ENCODE assay signal across 9 cellular contexts in the genomic region with DNA sequence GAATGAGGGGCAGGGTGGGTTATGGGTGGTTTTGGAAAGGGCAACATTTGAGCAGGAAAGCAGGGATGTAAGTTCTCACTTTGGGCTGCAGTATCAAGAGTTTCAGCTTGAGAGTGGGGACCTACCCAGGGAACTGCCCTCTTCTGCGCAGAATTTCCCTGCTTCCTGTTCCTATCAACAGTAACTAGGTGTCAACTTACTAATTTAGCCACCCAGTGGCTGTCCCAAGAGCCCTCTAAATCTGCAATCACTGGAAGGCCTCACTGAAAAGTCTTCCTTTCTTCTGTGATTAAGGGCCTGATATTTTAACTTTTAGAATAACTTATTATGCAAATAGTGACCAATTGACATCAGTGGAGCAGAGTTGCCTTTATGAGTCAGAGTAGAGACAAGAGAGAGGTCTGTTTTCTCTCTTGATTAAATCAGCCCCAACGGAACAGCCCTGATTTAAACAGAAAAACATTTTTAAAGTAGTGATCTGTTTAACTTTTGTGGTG.
DNase-seq lines count a peak whose midpoint lies in the region; ATAC-seq and TF ChIP-seq lines count a peak whose summit lies in the region.
"Had no signal": no experiment of that assay in that cellular context is flagged by ENCODE, and none has a peak within 500 bp of the region (broad histone marks: within the 10 kb centered on the region; RNA-seq: fewer than 3 reads in every experiment).

No MANE protein-coding gene starts in this region.

- peak; percentile 99 for DNase-seq in COLO829 (ENCODE audit: low spot score)
- no peak for DNase-seq in activated CD4-positive, alpha-beta memory T cell treated with anti-CD3 and anti-CD28 coated beads, Interleukin-2, amount 10 ng/mL, durations not matched to agents 7 days and 5 days
- DNase-seq in natural killer cell treated with Interleukin-12 subunit alpha and Interleukin-12 subunit beta and Interleukin-15 and Interleukin-18, amount 100 ng/mL, for 72 hours (ENCODE audit: low spot score): peak; percentile 86
- DNase-seq in esophagus muscularis mucosa (ENCODE audit: extremely low spot score): no peak
- DNase-seq in SHP77 treated with DMSO at 0.1 percent for 48 hours (lab: John Stamatoyannopoulos, UW): no peak
- DNase-seq in middle frontal gyrus (ENCODE audit: extremely low spot score, low spot score): no peak

- H3K36me3 Mint-ChIP-seq in activated CD4-positive, alpha-beta memory T cell treated with anti-CD3 and anti-CD28 coated beads, Interleukin-2, amount 10 ng/mL, durations not matched to agents 7 days and 5 days (ENCODE audit: low read depth): no peaks in the 10 kb centered on the region
- H3K36me3 Mint-ChIP-seq in natural killer cell treated with Interleukin-12 subunit alpha and Interleukin-12 subunit beta and Interleukin-15 and Interleukin-18, amount 100 ng/mL, for 72 hours: peaks cover 4% of the 10 kb centered on the region

- intact Hi-C loops in esophagus muscularis mucosa (cut with DNase I): no loop called here

- H3K4me1 Mint-ChIP-seq in activated CD4-positive, alpha-beta memory T cell treated with anti-CD3 and anti-CD28 coated beads, Interleukin-2, amount 10 ng/mL, durations not matched to agents 7 days and 5 days: peaks cover 86% of the 10 kb centered on the region
- H3K4me1 Mint-ChIP-seq in natural killer cell treated with Interleukin-12 subunit alpha and Interleukin-12 subunit beta and Interleukin-15 and Interleukin-18, amount 100 ng/mL, for 72 hours (ENCODE audit: low read depth in 2 of 2): peaks cover 52 to 73% of the 10 kb centered on the region in 2 donors

- H3K36me3 ChIP-seq in esophagus muscularis mucosa: no peaks in the 10 kb centered on the region

- no peaks in the 10 kb centered on the region for H3K27me3 Mint-ChIP-seq in activated CD4-positive, alpha-beta memory T cell treated with anti-CD3 and anti-CD28 coated beads, Interleukin-2, amount 10 ng/mL, durations not matched to agents 7 days and 5 days
- no peaks in the 10 kb centered on the region for H3K27me3 Mint-ChIP-seq in natural killer cell treated with Interleukin-12 subunit alpha and Interleukin-12 subunit beta and Interleukin-15 and Interleukin-18, amount 100 ng/mL, for 72 hours

- no peaks in the 10 kb centered on the region for H3K9me3 ChIP-seq in esophagus muscularis mucosa

- no peak for TF ChIP-seq POLR2A in esophagus muscularis mucosa (IDR thresholded peaks at IDR 0.05; ENCODE audit: low read depth)

- TF ChIP-seq EP300 in esophagus muscularis mucosa (IDR thresholded peaks at IDR 0.05): no peak

- CTCF ChIA-PET in activated CD4-positive, alpha-beta memory T cell treated with anti-CD3 and anti-CD28 coated beads, Interleukin-2, amount 10 ng/mL, durations not matched to agents 7 days and 5 days (lab: Charles Lee): interaction anchor here (1.0 to 6.0 kb wide), 11 partner anchors 10 to 119 kb away, joined by 3 to 87 read pairs (median 10); a partner anchor contains a TSS

- H3K27ac Mint-ChIP-seq in activated CD4-positive, alpha-beta memory T cell treated with anti-CD3 and anti-CD28 coated beads, Interleukin-2, amount 10 ng/mL, durations not matched to agents 7 days and 5 days: peak overlapping the region; percentile 74
- H3K27ac Mint-ChIP-seq in natural killer cell treated with Interleukin-12 subunit alpha and Interleukin-12 subunit beta and Interleukin-15 and Interleukin-18, amount 100 ng/mL, for 72 hours: peak overlapping the region; percentile 93 to 94

- ATAC-seq in GM19372 (IDR thresholded peaks at IDR 0.05; ENCODE audit: low read depth, unreplicated experiment) (peak; percentile 74), HG03280 (IDR thresholded peaks at IDR 0.05; ENCODE audit: unreplicated experiment) (peak; percentile 63)
- ATAC-seq in natural killer cell treated with Interleukin-12 subunit alpha and Interleukin-12 subunit beta and Interleukin-15 and Interleukin-18, amount 100 ng/mL, for 72 hours: peak; percentile 75 to 91

- peaks cover 0 to 10% (median 0%) of the 10 kb centered on the region in 4 donors for H3K4me1 ChIP-seq in esophagus muscularis mucosa

- no peaks in the 10 kb centered on the region for H3K27me3 ChIP-seq in esophagus muscularis mucosa

- no peak overlapping the region for H3K4me3 ChIP-seq in esophagus muscularis mucosa

- H3K27ac ChIP-seq in esophagus muscularis mucosa (replicated peaks in 1 of 4): no peak overlapping the region
- H3K27ac ChIP-seq: KMS-11 had no signal

- no peaks in the 10 kb centered on the region for H3K9me3 Mint-ChIP-seq in activated CD4-positive, alpha-beta memory T cell treated with anti-CD3 and anti-CD28 coated beads, Interleukin-2, amount 10 ng/mL, durations not matched to agents 7 days and 5 days
- H3K9me3 Mint-ChIP-seq in natural killer cell treated with Interleukin-12 subunit alpha and Interleukin-12 subunit beta and Interleukin-15 and Interleukin-18, amount 100 ng/mL, for 72 hours: peaks cover 9% of the 10 kb centered on the region

- H3K4me3 Mint-ChIP-seq in activated CD4-positive, alpha-beta memory T cell treated with anti-CD3 and anti-CD28 coated beads, Interleukin-2, amount 10 ng/mL, durations not matched to agents 7 days and 5 days: no peak overlapping the region
- peak overlapping the region; percentile 62 for H3K4me3 Mint-ChIP-seq in natural killer cell treated with Interleukin-12 subunit alpha and Interleukin-12 subunit beta and Interleukin-15 and Interleukin-18, amount 100 ng/mL, for 72 hours

- WGBS in esophagus muscularis mucosa: 61% methylated on average over 2 of the region's 2 CpGs

- POLR2A ChIA-PET in activated CD4-positive, alpha-beta memory T cell treated with anti-CD3 and anti-CD28 coated beads, Interleukin-2, amount 10 ng/mL, durations not matched to agents 7 days and 5 days (lab: Charles Lee): interaction anchor here (0.6 to 7.8 kb wide), 9 partner anchors 12 to 278 kb away, joined by 3 to 96 read pairs (median 6); a partner anchor contains a TSS

- TF ChIP-seq CTCF in esophagus muscularis mucosa (IDR thresholded peaks at IDR 0.05): no peak

Comparison
In these comparisons a context has a peak if more than half of its experiments do, and no peak if none do; other contexts are left out.
1. DNase-seq: peak in COLO829 (single experiment) and natural killer cell treated with Interleukin-12 subunit alpha and Interleukin-12 subunit beta and Interleukin-15 and Interleukin-18, amount 100 ng/mL, for 72 hours (single experiment); none in activated CD4-positive, alpha-beta memory T cell treated with anti-CD3 and anti-CD28 coated beads, Interleukin-2, amount 10 ng/mL, durations not matched to agents 7 days and 5 days (single experiment), esophagus muscularis mucosa (single experiment), SHP77 treated with DMSO at 0.1 percent for 48 hours (single experiment) and middle frontal gyrus (single experiment).
2. Peak in every context shown above with its lines, with median percentiles within 50 percentile points of each other: ATAC-seq.